Comparison of ENCODE assay signal across 20 cellular contexts in genomic region chr22:30887418-30887817, GRCh38.
"Had no signal": no experiment of that assay in that cellular context is flagged by ENCODE, and none has a peak within 500 bp of the region (broad histone marks: within the 10 kb centered on the region; RNA-seq: fewer than 3 reads in every experiment).

No MANE protein-coding gene starts in this region.

- H3K27me3 ChIP-seq: body of pancreas, neutrophil, transverse colon, vagina had no signal

- H3K27ac ChIP-seq: body of pancreas, neutrophil, parathyroid adenoma, transverse colon, vagina had no signal

- H2AFZ ChIP-seq: parathyroid adenoma had no signal

- DNase-seq: activated CD4-positive, alpha-beta T cell treated with anti-CD3 and anti-CD28 coated beads, Interleukin-2, amount 50 U/mL, for 1 hour; activated CD8-positive, alpha-beta memory T cell treated with anti-CD3 and anti-CD28 coated beads for 24 hours; activated CD8-positive, alpha-beta memory T cell treated with anti-CD3 and anti-CD28 coated beads, Interleukin-2, amount 50 U/mL, for 48 hours; activated naive CD8-positive, alpha-beta T cell treated with anti-CD3 and anti-CD28 coated beads for 36 hours; body of pancreas; caudate nucleus; erythroblast; foreskin melanocyte; glutamatergic neuron; hippocampal formation; mesenchymal stem cell; natural killer cell; stimulated activated CD4-positive, alpha-beta T cell treated with anti-CD3 and anti-CD28 coated beads, Interleukin-2, amount 100 ng/mL, for 24 hours; stimulated activated naive CD8-positive, alpha-beta T cell treated with anti-CD3 and anti-CD28 coated beads, Interleukin-15, Interleukin-2, amounts not matched to agents 100 U/mL and 50 U/mL, for 24 hours; substantia nigra; transverse colon had no signal

- H3K79me2 ChIP-seq: parathyroid adenoma had no signal

- H3K4me3 ChIP-seq: body of pancreas, transverse colon, vagina had no signal

- H3K9me3 ChIP-seq: body of pancreas, neutrophil, transverse colon, vagina had no signal

- H3K9ac ChIP-seq: parathyroid adenoma had no signal

- H3K36me3 ChIP-seq: neutrophil, transverse colon, vagina had no signal

- ATAC-seq: activated CD4-positive, CD25-positive, alpha-beta regulatory T cell treated with anti-CD3 and anti-CD28 coated beads, Interleukin-2, amount 50 U/mL, for 24 hours; body of pancreas; natural killer cell; stimulated activated naive CD8-positive, alpha-beta T cell treated with anti-CD3 and anti-CD28 coated beads, Interleukin-15, Interleukin-2, amounts not matched to agents 100 U/mL and 50 U/mL, for 24 hours had no signal

- H3K4me1 ChIP-seq: body of pancreas, parathyroid adenoma, transverse colon, vagina had no signal
